33 cellular contexts compared by ENCODE assay signal in genomic region chr14:33126433-33126832, GRCh38.
"Had no signal": no experiment of that assay in that cellular context is flagged by ENCODE, and none has a peak within 500 bp of the region (broad histone marks: within the 10 kb centered on the region; RNA-seq: fewer than 3 reads in every experiment).

No MANE protein-coding gene starts in this region.

- H3K9me3 ChIP-seq: adrenal gland, Peyer's patch, SJSA1, SK-N-SH had no signal

- H3K4me1 ChIP-seq: adrenal gland, Peyer's patch, SJSA1 had no signal

- H3K27ac ChIP-seq: adrenal gland, KMS-11, Peyer's patch, SJSA1 had no signal

- H3K27ac Mint-ChIP-seq: activated CD8-positive, alpha-beta T cell treated with anti-CD3 and anti-CD28 coated beads, Interleukin-2, amount 10 ng/mL, durations not matched to agents 7 days and 5 days; activated naive CD4-positive, alpha-beta T cell treated with anti-CD3 and anti-CD28 coated beads for 36 hours; activated naive CD4-positive, alpha-beta T cell treated with anti-CD3 and anti-CD28 coated beads, Interleukin-2, amount 50 U/mL, for 72 hours; activated T-cell treated with anti-CD3 and anti-CD28 coated beads, Interleukin-2, amount 50 U/mL, for 24 hours; brain; T-helper 1 cell treated with Interleukin-12 subunit alpha and Interleukin-12 subunit beta and Interleukin-4 antibody, amounts not matched to agents 30 μg/mL and 1 μg/mL, for 36 hours; T-helper 2 cell treated with Interferon-gamma antibody and Interleukin-4, amounts not matched to agents 5 μg/mL and 100 μg/mL, for 36 hours; WTC11 had no signal

- H3K4me2 ChIP-seq: KMS-11 had no signal

- H3K9ac ChIP-seq: KMS-11, SK-N-SH had no signal

- H3K4me3 Mint-ChIP-seq: activated CD8-positive, alpha-beta T cell treated with anti-CD3 and anti-CD28 coated beads, Interleukin-2, amount 10 ng/mL, durations not matched to agents 7 days and 5 days; activated naive CD4-positive, alpha-beta T cell treated with anti-CD3 and anti-CD28 coated beads for 36 hours; activated T-cell treated with anti-CD3 and anti-CD28 coated beads, Interleukin-2, amount 50 U/mL, for 24 hours; brain; T-helper 1 cell treated with Interleukin-12 subunit alpha and Interleukin-12 subunit beta and Interleukin-4 antibody, amounts not matched to agents 30 μg/mL and 1 μg/mL, for 36 hours; T-helper 2 cell treated with Interferon-gamma antibody and Interleukin-4, amounts not matched to agents 5 μg/mL and 100 μg/mL, for 36 hours; WTC11 had no signal

- H3K9me3 Mint-ChIP-seq: activated naive CD4-positive, alpha-beta T cell treated with anti-CD3 and anti-CD28 coated beads for 36 hours; activated T-cell treated with anti-CD3 and anti-CD28 coated beads, Interleukin-2, amount 50 U/mL, for 24 hours; brain; T-helper 1 cell treated with Interleukin-12 subunit alpha and Interleukin-12 subunit beta and Interleukin-4 antibody, amounts not matched to agents 30 μg/mL and 1 μg/mL, for 36 hours; WTC11 had no signal

- H3K36me3 Mint-ChIP-seq: activated naive CD4-positive, alpha-beta T cell treated with anti-CD3 and anti-CD28 coated beads, Interleukin-2, amount 50 U/mL, for 72 hours; brain; WTC11 had no signal

- H3K4me1 Mint-ChIP-seq: brain had no signal

- H3K36me3 ChIP-seq: adrenal gland, Peyer's patch, SJSA1 had no signal

- H3K27me3 ChIP-seq: adrenal gland, Peyer's patch, SJSA1 had no signal

- H3K27me3 Mint-ChIP-seq: activated T-cell treated with anti-CD3 and anti-CD28 coated beads, Interleukin-2, amount 50 U/mL, for 24 hours; brain had no signal

- FAIRE-seq: bronchial epithelial cell had no signal

- DNase-seq: activated CD4-positive, alpha-beta T cell treated with anti-CD3 and anti-CD28 coated beads for 4 hours; activated CD4-positive, alpha-beta T cell treated with anti-CD3 and anti-CD28 coated beads, Interleukin-2, amount 50 U/mL, for 1 hour; activated CD8-positive, alpha-beta T cell treated with anti-CD3 and anti-CD28 coated beads, Interleukin-2, amount 10 ng/mL, durations not matched to agents 7 days and 5 days; activated gamma-delta T cell treated with Interleukin-2 at 50 U/mL for 16 hours; activated naive CD4-positive, alpha-beta T cell treated with anti-CD3 and anti-CD28 coated beads for 36 hours; activated T-cell treated with anti-CD3 and anti-CD28 coated beads, Interleukin-2, amount 50 U/mL, for 24 hours; adrenal gland; anterior cingulate cortex; caudate nucleus; cerebellar nuclear complex; MM.1S; MV-4-11; NCI-H1092; NCI-H1436 treated with DMSO at 0.1 percent for 48 hours; NCI-H1694 treated with DMSO at 0.1 percent for 48 hours; NCI-H2029 treated with DMSO at 0.1 percent for 48 hours; NCI-H2107; NCI-H2171; NCI-H446; NCI-H524; PC-3; Peyer's patch; RPMI8226; SHP77 treated with DMSO at 0.1 percent for 48 hours; SK-N-SH had no signal

- H3K4me3 ChIP-seq: adrenal gland, Peyer's patch, SJSA1 had no signal
